Comparison of ENCODE assay signal across 8 cellular contexts in genomic region chr6:137975058-137975940, GRCh38.
DNase-seq lines count a peak whose midpoint lies in the region; ATAC-seq and TF ChIP-seq lines count a peak whose summit lies in the region.

No MANE protein-coding gene starts in this region.

- H3K36me3 Mint-ChIP-seq in activated T-cell treated with anti-CD3 and anti-CD28 coated beads, Interleukin-2, amount 50 U/mL, for 4 hours (ENCODE audit: insufficient read depth) = no peaks in the 10 kb centered on the region
- H3K36me3 Mint-ChIP-seq in activated naive CD8-positive, alpha-beta T cell = no peaks in the 10 kb centered on the region
- H3K36me3 Mint-ChIP-seq in memory B cell = no peaks in the 10 kb centered on the region

- no peak overlapping the region for H4K91ac ChIP-seq in IMR-90 (ENCODE audit: insufficient read depth, low read depth, low read length)

- no TSS peak for BruUV-seq in IMR-90 (replicated peaks; lab: Mats Ljungman, UMichigan)

- no peak for TF ChIP-seq POLR2A in IMR-90 (IDR thresholded peaks at IDR 0.05; ENCODE audit: low read depth, low read length)

- H4K20me1 ChIP-seq in IMR-90 (ENCODE audit: insufficient read depth, low read length) = no peaks in the 10 kb centered on the region

- H3K14ac ChIP-seq in IMR-90 (replicated peaks; ENCODE audit: low read depth, low read length) = no peak overlapping the region

- peak overlapping the region; percentile 94 for H3K27ac Mint-ChIP-seq in activated naive CD8-positive, alpha-beta T cell
- peak overlapping the region; percentile 53 for H3K27ac Mint-ChIP-seq in memory B cell

- H3K9me3 Mint-ChIP-seq in activated T-cell treated with anti-CD3 and anti-CD28 coated beads, Interleukin-2, amount 50 U/mL, for 4 hours = no peaks in the 10 kb centered on the region
- H3K9me3 Mint-ChIP-seq in activated naive CD8-positive, alpha-beta T cell (ENCODE audit: low read depth) = no peaks in the 10 kb centered on the region
- H3K9me3 Mint-ChIP-seq in memory B cell = no peaks in the 10 kb centered on the region

- H2BK120ac ChIP-seq in IMR-90 (ENCODE audit: low read depth, low read length) = no peak overlapping the region

- no CpG with 5 or more reads among the region's 10 CpGs for WGBS in IMR-90 (ENCODE audit: extremely low coverage in 2 of 2, insufficient read length in 1 of 2), 2 experiments

- no peaks in the 10 kb centered on the region for H3K27me3 Mint-ChIP-seq in activated T-cell treated with anti-CD3 and anti-CD28 coated beads, Interleukin-2, amount 50 U/mL, for 4 hours (ENCODE audit: low read depth)
- H3K27me3 Mint-ChIP-seq in activated naive CD8-positive, alpha-beta T cell = no peaks in the 10 kb centered on the region
- H3K27me3 Mint-ChIP-seq in memory B cell = no peaks in the 10 kb centered on the region

- H2AFZ ChIP-seq in IMR-90 (replicated peaks; ENCODE audit: low read length, poor library complexity) = no peak overlapping the region

- TF ChIP-seq RAD21 in IMR-90 (IDR thresholded peaks at IDR 0.05; ENCODE audit: low read length) = peak; percentile 49

- H3K79me1 ChIP-seq in IMR-90 (ENCODE audit: low read depth in 1 of 2, low read length in 2 of 2) = no peaks in the 10 kb centered on the region

- POLR2A ChIA-PET in IMR-90 (lab: Charles Lee; ENCODE audit: unreplicated experiment) = no interaction called here

- H2BK20ac ChIP-seq in IMR-90 (ENCODE audit: low read depth, low read length) = no peak overlapping the region

- no peak overlapping the region for H3K4me3 ChIP-seq in IMR-90 (ENCODE audit: insufficient read depth, low read depth, low read length)

- H3K23ac ChIP-seq in IMR-90 (ENCODE audit: low read depth, low read length) = no peak overlapping the region

- H3K36me3 ChIP-seq in IMR-90 (ENCODE audit: control insufficient read depth, insufficient read depth, low read length) = no peaks in the 10 kb centered on the region

- intact Hi-C loops in IMR-90 (cut with micrococcal nuclease) = loop anchor here (1.0 kb wide), 1 partner anchor 270 kb away; no protein-coding TSS in a partner anchor

- dilution Hi-C loops in IMR-90 (cut with HindIII; ENCODE audit: low sequenced_read_pairs, unreplicated experiment) = no loop called here

- no peaks in the 10 kb centered on the region for H3K9me1 ChIP-seq in IMR-90 (ENCODE audit: insufficient read depth, low read length)

- H2BK15ac ChIP-seq in IMR-90 (ENCODE audit: low read depth, low read length) = no peak overlapping the region

- H3K4me3 Mint-ChIP-seq in activated T-cell treated with anti-CD3 and anti-CD28 coated beads, Interleukin-2, amount 50 U/mL, for 4 hours = peak overlapping the region; percentile 72
- peak overlapping the region; percentile 82 for H3K4me3 Mint-ChIP-seq in activated naive CD8-positive, alpha-beta T cell
- peak overlapping the region; percentile 9 for H3K4me3 Mint-ChIP-seq in memory B cell

- no peak overlapping the region for H3K9ac ChIP-seq in IMR-90 (ENCODE audit: low read depth, low read length)

- H3K4me1 ChIP-seq in IMR-90 (ENCODE audit: control insufficient read depth, insufficient read depth, low read length) = no peaks in the 10 kb centered on the region

- in situ Hi-C loops in IMR-90 (cut with MboI; ENCODE audit: low sequenced_read_pairs) = no loop called here

- H3K18ac ChIP-seq in IMR-90 (ENCODE audit: low read depth, low read length) = no peak overlapping the region

- H2AK9ac ChIP-seq in IMR-90 (replicated peaks; ENCODE audit: low read depth, low read length, poor library complexity) = no peak overlapping the region

- peaks cover 11% of the 10 kb centered on the region for H3K27me3 ChIP-seq in IMR-90 (ENCODE audit: control insufficient read depth, insufficient read depth, low read length)

- peak; percentile 13 for DNase-seq in activated T-cell treated with anti-CD3 and anti-CD28 coated beads, Interleukin-2, amount 50 U/mL, for 4 hours
- no peak for DNase-seq in activated T-cell treated with anti-CD3 and anti-CD28 coated beads, Interleukin-2, amount 50 U/mL, for 1 hour
- DNase-seq in IMR-90 (peak; percentile 22), memory B cell (ENCODE audit: low spot score in 2 of 2) (no peak), NCI-H1930 (lab: John Stamatoyannopoulos, UW) (no peak)

- no peak overlapping the region for H3K56ac ChIP-seq in IMR-90 (ENCODE audit: extremely low read depth, insufficient read depth, low read length)

- no peak overlapping the region for H4K5ac ChIP-seq in IMR-90 (ENCODE audit: low read depth, low read length)

- no peak overlapping the region for H3K4me2 ChIP-seq in IMR-90 (ENCODE audit: low read depth, low read length)

- H3K27ac ChIP-seq in IMR-90 (ENCODE audit: insufficient read depth, low read length) = no peak overlapping the region

- H2BK5ac ChIP-seq in IMR-90 (ENCODE audit: low read depth, low read length, poor library complexity, severe bottlenecking) = no peak overlapping the region

- ATAC-seq in activated T-cell treated with anti-CD3 and anti-CD28 coated beads, Interleukin-2, amount 50 U/mL, for 4 hours = peak; percentile 81 to 82
- ATAC-seq in IMR-90 (ENCODE audit: low read depth) (no peak), memory B cell (ENCODE audit: low read depth) (peak; percentile 27), GM21515 (IDR thresholded peaks at IDR 0.05; ENCODE audit: unreplicated experiment) (no peak), HG03521 (IDR thresholded peaks at IDR 0.05; ENCODE audit: unreplicated experiment) (no peak)

- H4K8ac ChIP-seq in IMR-90 (ENCODE audit: low read depth in 2 of 2, low read length in 2 of 2) = no peak overlapping the region

- H3K9me3 ChIP-seq in IMR-90 (ENCODE audit: control insufficient read depth, insufficient read depth, low read length) = no peaks in the 10 kb centered on the region

- CTCF ChIA-PET in IMR-90 (lab: Yijun Ruan, JAX) = interaction anchor here (1.0 to 1.2 kb wide), 2 partner anchors 8 to 45 kb away, joined by 3 to 4 read pairs; no protein-coding TSS in a partner anchor

- no peak overlapping the region for H2AK5ac ChIP-seq in IMR-90 (ENCODE audit: low read depth, low read length)

- peaks cover 69% of the 10 kb centered on the region for H3K4me1 Mint-ChIP-seq in activated T-cell treated with anti-CD3 and anti-CD28 coated beads, Interleukin-2, amount 50 U/mL, for 4 hours (ENCODE audit: low read depth)
- peaks cover 44% of the 10 kb centered on the region for H3K4me1 Mint-ChIP-seq in activated naive CD8-positive, alpha-beta T cell (ENCODE audit: low read depth)
- H3K4me1 Mint-ChIP-seq in memory B cell = peaks cover 5% of the 10 kb centered on the region

- no peak overlapping the region for H3K4ac ChIP-seq in IMR-90 (ENCODE audit: low read depth, low read length)

- TF ChIP-seq CTCF in IMR-90 (conservative IDR thresholded peaks at IDR 0.05; ENCODE audit: low read depth, low read length) = peak; percentile 47

TF ChIP-seq in IMR-90, 13 proteins besides CTCF, POLR2A, EP300 and RAD21:
- TF ChIP-seq MXI1 (IDR thresholded peaks at IDR 0.05; ENCODE audit: borderline replicate concordance, low read depth, low read length) = no peak
- TF ChIP-seq SMC3 (IDR thresholded peaks at IDR 0.05; ENCODE audit: low read depth, low read length) = peak; percentile 50
- no peak for TF ChIP-seq FOS (IDR thresholded peaks at IDR 0.05; ENCODE audit: low read depth, low read length)
- TF ChIP-seq CHD1 (IDR thresholded peaks at IDR 0.05; ENCODE audit: low read depth, low read length) = no peak

Comparison
In these comparisons a context has a peak if more than half of its experiments do, and no peak if none do; other contexts are left out.
1. DNase-seq: peak in activated T-cell treated with anti-CD3 and anti-CD28 coated beads, Interleukin-2, amount 50 U/mL, for 4 hours (single experiment) and IMR-90 (single experiment); none in activated T-cell treated with anti-CD3 and anti-CD28 coated beads, Interleukin-2, amount 50 U/mL, for 1 hour (single experiment), memory B cell (0 of 2) and NCI-H1930 (0 of 2).
2. ATAC-seq: peak in activated T-cell treated with anti-CD3 and anti-CD28 coated beads, Interleukin-2, amount 50 U/mL, for 4 hours (2 of 2) and memory B cell (single experiment); none in IMR-90 (single experiment), GM21515 (single experiment) and HG03521 (single experiment).
3. H3K4me3 Mint-ChIP-seq: peak in every context shown above with its lines; median percentile 82 in activated naive CD8-positive, alpha-beta T cell; 72 in activated T-cell treated with anti-CD3 and anti-CD28 coated beads, Interleukin-2, amount 50 U/mL, for 4 hours; 9 in memory B cell.